ENCODE assay signal across 1 cellular context in genomic region chr3:195853036-195853435, GRCh38.
TF ChIP-seq lines count a peak whose summit lies in the region.

No MANE protein-coding gene starts in this region.

TF ChIP-seq in K562, 482 proteins besides CTCF, POLR2A, EP300 and RAD21 (continued from another document):
- TF ChIP-seq GTF3C2 (IDR thresholded peaks at IDR 0.05; ENCODE audit: borderline replicate concordance, extremely low read depth, insufficient read length): no peak
- TF ChIP-seq HNRNPUL1 (IDR thresholded peaks at IDR 0.05; ENCODE audit: low read length): no peak
- no peak for TF ChIP-seq ZNF143 (CRISPR knock-in tag; IDR thresholded peaks at IDR 0.05)
- TF ChIP-seq ZNF280B (CRISPR knock-in tag; IDR thresholded peaks at IDR 0.05): no peak
- TF ChIP-seq SRSF7 (optimal IDR thresholded peaks at IDR 0.05; ENCODE audit: low read depth, low read length): no peak
- no peak for TF ChIP-seq FOXA1 (IDR thresholded peaks at IDR 0.05; ENCODE audit: borderline replicate concordance)
- no peak for TF ChIP-seq ZKSCAN8 (CRISPR knock-in tag; IDR thresholded peaks at IDR 0.05)
- no peak for TF ChIP-seq PHF21A (IDR thresholded peaks at IDR 0.05; ENCODE audit: borderline replicate concordance, low read depth)
- no peak for TF ChIP-seq JUNB (CRISPR knock-in tag; conservative IDR thresholded peaks at IDR 0.05)
- TF ChIP-seq PPARD (CRISPR knock-in tag; IDR thresholded peaks at IDR 0.05): no peak
- no peak for TF ChIP-seq PHB (CRISPR knock-in tag; IDR thresholded peaks at IDR 0.05)
- no peak for TF ChIP-seq ZNF696 (CRISPR knock-in tag; conservative IDR thresholded peaks at IDR 0.05)
- TF ChIP-seq HNRNPLL (IDR thresholded peaks at IDR 0.05; ENCODE audit: low read depth, low read length, poor library complexity, severe bottlenecking): no peak
- TF ChIP-seq, protein P1, sequence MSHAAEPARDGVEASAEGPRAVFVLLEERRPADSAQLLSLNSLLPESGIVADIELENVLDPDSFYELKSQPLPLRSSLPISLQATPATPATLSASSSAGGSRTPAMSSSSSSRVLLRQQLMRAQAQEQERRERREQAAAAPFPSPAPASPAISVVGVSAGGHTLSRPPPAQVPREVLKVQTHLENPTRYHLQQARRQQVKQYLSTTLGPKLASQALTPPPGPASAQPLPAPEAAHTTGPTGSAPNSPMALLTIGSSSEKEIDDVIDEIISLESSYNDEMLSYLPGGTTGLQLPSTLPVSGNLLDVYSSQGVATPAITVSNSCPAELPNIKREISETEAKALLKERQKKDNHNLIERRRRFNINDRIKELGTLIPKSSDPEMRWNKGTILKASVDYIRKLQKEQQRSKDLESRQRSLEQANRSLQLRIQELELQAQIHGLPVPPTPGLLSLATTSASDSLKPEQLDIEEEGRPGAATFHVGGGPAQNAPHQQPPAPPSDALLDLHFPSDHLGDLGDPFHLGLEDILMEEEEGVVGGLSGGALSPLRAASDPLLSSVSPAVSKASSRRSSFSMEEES (CRISPR knock-in tag; IDR thresholded peaks at IDR 0.05): no peak
- TF ChIP-seq POLR3G (IDR thresholded peaks at IDR 0.05; ENCODE audit: extremely low read depth, insufficient read length, insufficient replicate concordance): no peak
- TF ChIP-seq SP2 (IDR thresholded peaks at IDR 0.05; ENCODE audit: extremely low read depth, low read depth, low read length, poor library complexity, severe bottlenecking): no peak
- TF ChIP-seq STAT5A (IDR thresholded peaks at IDR 0.05; ENCODE audit: borderline replicate concordance, low read length): no peak
- no peak for TF ChIP-seq MTA3 (IDR thresholded peaks at IDR 0.05; ENCODE audit: borderline replicate concordance)
TF ChIP-seq in K562: peak in this region for 0.
